Comparison of ENCODE assay signal across 8 cellular contexts in the genomic region with DNA sequence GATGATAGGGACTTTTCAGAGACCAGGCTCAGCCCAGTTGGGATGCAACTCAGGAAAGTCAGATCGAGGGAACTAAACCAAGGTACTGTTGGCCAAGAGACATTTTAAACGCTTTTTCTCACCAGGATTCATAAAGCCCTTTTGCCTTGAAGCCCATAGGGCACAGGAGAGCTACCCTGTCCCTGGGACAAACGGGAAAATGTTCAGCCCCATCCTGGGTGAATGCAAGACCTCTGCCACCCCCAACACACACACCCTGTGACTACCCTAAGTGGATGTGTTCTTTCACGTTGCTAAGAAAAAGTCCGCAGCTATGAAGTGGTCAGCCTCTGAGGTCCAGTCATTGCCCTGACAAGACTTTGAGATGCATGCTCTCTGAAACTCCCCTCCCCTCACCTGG. TPM values are rescaled to one million over a fixed set of nuclear protein-coding genes. Genes with fewer than 3 reads are reported as not detected.
DNase-seq lines count a peak whose midpoint lies in the region; ATAC-seq and TF ChIP-seq lines count a peak whose summit lies in the region.

No MANE protein-coding gene starts in this region.

- intact Hi-C loops in ascending aorta (cut with DNase I): loop anchor here (1.0 kb wide), 1 partner anchor 23 kb away; no protein-coding TSS in a partner anchor

- peak overlapping the region; percentile 85 to 91 for H3K27ac ChIP-seq in ascending aorta
- peak overlapping the region; percentile 48 for H3K27ac ChIP-seq in mesodermal cell (ENCODE audit: low read depth, low read length, severe bottlenecking)
- peak overlapping the region; percentile 20 for H3K27ac ChIP-seq in thymus (ENCODE audit: low read depth)

- peak overlapping the region; percentile 98 for H3K27ac Mint-ChIP-seq in activated T-cell treated with anti-CD3 and anti-CD28 coated beads, Interleukin-2, amount 50 U/mL, for 72 hours

- no peaks in the 10 kb centered on the region for H3K27me3 Mint-ChIP-seq in activated T-cell treated with anti-CD3 and anti-CD28 coated beads, Interleukin-2, amount 50 U/mL, for 72 hours (ENCODE audit: low read depth)
- H3K27me3 Mint-ChIP-seq in activated T-cell treated with anti-CD3 and anti-CD28 coated beads, Interleukin-2, amount 50 U/mL, for 4 hours (ENCODE audit: low read depth): no peaks in the 10 kb centered on the region

- H3K4me1 Mint-ChIP-seq in activated T-cell treated with anti-CD3 and anti-CD28 coated beads, Interleukin-2, amount 50 U/mL, for 72 hours (ENCODE audit: low read depth): peaks cover 98% of the 10 kb centered on the region
- H3K4me1 Mint-ChIP-seq in activated T-cell treated with anti-CD3 and anti-CD28 coated beads, Interleukin-2, amount 50 U/mL, for 4 hours (ENCODE audit: low read depth): peaks cover 98% of the 10 kb centered on the region

- ATAC-seq in activated T-cell treated with anti-CD3 and anti-CD28 coated beads, Interleukin-2, amount 50 U/mL, for 72 hours (replicated peaks in 1 of 2): no peak
- ATAC-seq in activated T-cell treated with anti-CD3 and anti-CD28 coated beads, Interleukin-2, amount 50 U/mL, for 4 hours: no peak
- ATAC-seq in GM18505 (IDR thresholded peaks at IDR 0.05; ENCODE audit: unreplicated experiment) (no peak), HG02973 (IDR thresholded peaks at IDR 0.05; ENCODE audit: unreplicated experiment) (no peak)

- WGBS in mesodermal cell (ENCODE audit: insufficient coverage in 2 of 2), 2 experiments: 19 to 24% methylated on average over 4 to 5 of the region's 5 CpGs
- WGBS in thymus: 89% methylated on average over 5 of the region's 5 CpGs

- peak overlapping the region; percentile 25 to 63 for H3K4me3 ChIP-seq in ascending aorta
- no peak overlapping the region for H3K4me3 ChIP-seq in mesodermal cell (ENCODE audit: extremely low read depth, insufficient read depth, low read length, poor library complexity, severe bottlenecking)
- H3K4me3 ChIP-seq in thymus (ENCODE audit: low read length): peak overlapping the region; percentile 33

- H3K9me3 ChIP-seq in ascending aorta (no peaks in the 10 kb centered on the region), mesodermal cell (ENCODE audit: control insufficient read depth, low read length) (no peaks in the 10 kb centered on the region), thymus (ENCODE audit: control insufficient read depth) (no peaks in the 10 kb centered on the region)

- no peak for TF ChIP-seq POLR2A in GM18505 (IDR thresholded peaks at IDR 0.05; ENCODE audit: borderline replicate concordance, extremely low read depth, insufficient read depth, insufficient read length)

- no peaks in the 10 kb centered on the region for H3K9me3 Mint-ChIP-seq in activated T-cell treated with anti-CD3 and anti-CD28 coated beads, Interleukin-2, amount 50 U/mL, for 72 hours
- H3K9me3 Mint-ChIP-seq in activated T-cell treated with anti-CD3 and anti-CD28 coated beads, Interleukin-2, amount 50 U/mL, for 4 hours: no peaks in the 10 kb centered on the region

- H3K36me3 Mint-ChIP-seq in activated T-cell treated with anti-CD3 and anti-CD28 coated beads, Interleukin-2, amount 50 U/mL, for 72 hours (ENCODE audit: insufficient read depth in 2 of 2): peaks cover 3 to 12% of the 10 kb centered on the region in 2 donors
- peaks cover 14% of the 10 kb centered on the region for H3K36me3 Mint-ChIP-seq in activated T-cell treated with anti-CD3 and anti-CD28 coated beads, Interleukin-2, amount 50 U/mL, for 4 hours (ENCODE audit: insufficient read depth)

- H3K4me3 Mint-ChIP-seq in activated T-cell treated with anti-CD3 and anti-CD28 coated beads, Interleukin-2, amount 50 U/mL, for 72 hours: peak overlapping the region; percentile 88 to 97
- no peak overlapping the region for H3K4me3 Mint-ChIP-seq in activated T-cell treated with anti-CD3 and anti-CD28 coated beads, Interleukin-2, amount 50 U/mL, for 4 hours

- no peaks in the 10 kb centered on the region for H3K36me3 ChIP-seq in ascending aorta
- peaks cover 3% of the 10 kb centered on the region for H3K36me3 ChIP-seq in mesodermal cell (ENCODE audit: control insufficient read depth, insufficient read depth, low read length)
- H3K36me3 ChIP-seq in thymus (ENCODE audit: control insufficient read depth, insufficient read depth): peaks cover 18% of the 10 kb centered on the region

- no peak for DNase-seq in activated T-cell treated with anti-CD3 and anti-CD28 coated beads, Interleukin-2, amount 50 U/mL, for 72 hours
- no peak for DNase-seq in activated T-cell treated with anti-CD3 and anti-CD28 coated beads, Interleukin-2, amount 50 U/mL, for 4 hours
- DNase-seq in ascending aorta (ENCODE audit: low spot score in 2 of 2): no peak
- DNase-seq in GM20000 (ENCODE audit: low spot score): no peak

- TF ChIP-seq CTCF in ascending aorta (IDR thresholded peaks at IDR 0.05) (no peak), GM20000 (IDR thresholded peaks at IDR 0.05; ENCODE audit: extremely low read depth, missing control alignments) (no peak)

- no peaks in the 10 kb centered on the region for H3K27me3 ChIP-seq in ascending aorta
- H3K27me3 ChIP-seq in thymus (ENCODE audit: control insufficient read depth, insufficient read depth): no peaks in the 10 kb centered on the region

- H3K4me1 ChIP-seq in ascending aorta (peaks cover 13 to 30% of the 10 kb centered on the region in 2 donors), mesodermal cell (ENCODE audit: control insufficient read depth, insufficient read depth, low read length, poor library complexity, severe bottlenecking) (peaks cover 52% of the 10 kb centered on the region), thymus (ENCODE audit: control insufficient read depth, insufficient read depth, low read length) (peaks cover 85% of the 10 kb centered on the region)

RNA-seq across cellular contexts. Expression of a gene that starts 58.4 kb away (rescaled TPM):
- total RNA-seq in activated T-cell treated with anti-CD3 and anti-CD28 coated beads, Interleukin-2, amount 50 U/mL, for 72 hours: 10 to 100 TPM; 50.7 to 58.0 TPM
- total RNA-seq in activated T-cell treated with anti-CD3 and anti-CD28 coated beads, Interleukin-2, amount 50 U/mL, for 4 hours: 10 to 100 TPM; 26.2 to 28.3 (median 27.7) TPM
- 27.5 TPM for total RNA-seq in ascending aorta
- polyA plus RNA-seq in mesodermal cell (2013, experiment 1 of 2): 20.5 TPM
- polyA plus RNA-seq in mesodermal cell (2013, experiment 2 of 2): 14.3 TPM
- polyA plus RNA-seq in thymus: 32.0 TPM

Comparison
In these comparisons a context has a peak if more than half of its experiments do, and no peak if none do; other contexts are left out.
1. H3K27ac ChIP-seq: peak in every context shown above with its lines; median percentile 88 in ascending aorta; 48 in mesodermal cell; 20 in thymus.